8 cellular contexts compared by ENCODE assay signal in genomic region chr14:74945852-74946658, GRCh38. TPM values are rescaled to one million over a fixed set of nuclear protein-coding genes. Genes with fewer than 3 reads are reported as not detected.
DNase-seq lines count a peak whose midpoint lies in the region; ATAC-seq and TF ChIP-seq lines count a peak whose summit lies in the region.

No MANE protein-coding gene starts in this region.

- H3K27me3 ChIP-seq in RWPE2 (ENCODE audit: insufficient read depth, poor library complexity, severe bottlenecking) (no peaks in the 10 kb centered on the region), thyroid gland (no peaks in the 10 kb centered on the region)

- H3K36me3 ChIP-seq in RWPE2 (ENCODE audit: low read depth) (peaks cover 85% of the 10 kb centered on the region), thyroid gland (peaks cover 44 to 64% of the 10 kb centered on the region in 2 donors)

- H3K4me1 Mint-ChIP-seq in activated T-helper 2 cell treated with anti-CD3 and anti-CD28 coated beads, Interferon-gamma antibody, Interleukin-2, Interleukin-4, amounts not matched to agents 10 μg/mL and 5 μg/mL and 100 μg/mL, durations not matched to agents 14 hours and 24 hours and 36 hours (ENCODE audit: low read depth), result peaks cover 23% of the 10 kb centered on the region

- in situ Hi-C loops in KBM-7 (cut with MboI; ENCODE audit: low pct_unique_long_range_greater_than_20kb, low sequenced_read_pairs), result no loop called here

- no peaks in the 10 kb centered on the region for H3K9me3 Mint-ChIP-seq in activated T-helper 2 cell treated with anti-CD3 and anti-CD28 coated beads, Interferon-gamma antibody, Interleukin-2, Interleukin-4, amounts not matched to agents 10 μg/mL and 5 μg/mL and 100 μg/mL, durations not matched to agents 14 hours and 24 hours and 36 hours

- no peaks in the 10 kb centered on the region for H3K36me3 Mint-ChIP-seq in activated T-helper 2 cell treated with anti-CD3 and anti-CD28 coated beads, Interferon-gamma antibody, Interleukin-2, Interleukin-4, amounts not matched to agents 10 μg/mL and 5 μg/mL and 100 μg/mL, durations not matched to agents 14 hours and 24 hours and 36 hours (ENCODE audit: low read depth)

- intact Hi-C loops in activated T-helper 2 cell treated with anti-CD3 and anti-CD28 coated beads, Interferon-gamma antibody, Interleukin-2, Interleukin-4, amounts not matched to agents 10 μg/mL and 5 μg/mL and 100 μg/mL, durations not matched to agents 14 hours and 24 hours and 36 hours (cut with micrococcal nuclease), result loop anchor here (1.0 to 10.0 kb wide), 3 partner anchors 56 to 359 kb away; partner anchors contain the start of gene EIF2B2
- intact Hi-C loops in thyroid gland (cut with DNase I), result loop anchor here (5.0 kb wide), 1 partner anchor 141 kb away; no protein-coding TSS in a partner anchor

- H3K4me3 ChIP-seq in RWPE2 (ENCODE audit: severe bottlenecking), result no peak overlapping the region
- no peak overlapping the region for H3K4me3 ChIP-seq in fibroblast of villous mesenchyme (ENCODE audit: low read depth, low read length)
- H3K4me3 ChIP-seq in thyroid gland (replicated peaks in 1 of 3), result no peak overlapping the region

- H3K27ac ChIP-seq in RWPE2 (ENCODE audit: poor library complexity, severe bottlenecking) (no peak overlapping the region), thyroid gland (peak overlapping the region; percentile 7 to 67 (median 12))

- no peaks in the 10 kb centered on the region for H3K27me3 Mint-ChIP-seq in activated T-helper 2 cell treated with anti-CD3 and anti-CD28 coated beads, Interferon-gamma antibody, Interleukin-2, Interleukin-4, amounts not matched to agents 10 μg/mL and 5 μg/mL and 100 μg/mL, durations not matched to agents 14 hours and 24 hours and 36 hours (ENCODE audit: low read depth)

- H3K27ac Mint-ChIP-seq in activated T-helper 2 cell treated with anti-CD3 and anti-CD28 coated beads, Interferon-gamma antibody, Interleukin-2, Interleukin-4, amounts not matched to agents 10 μg/mL and 5 μg/mL and 100 μg/mL, durations not matched to agents 14 hours and 24 hours and 36 hours, result no peak overlapping the region

- H3K9me3 ChIP-seq in RWPE2 (ENCODE audit: severe bottlenecking), result no peaks in the 10 kb centered on the region
- no peaks in the 10 kb centered on the region for H3K9me3 ChIP-seq in thyroid gland

- peak; percentile 91 for DNase-seq in GM10248 (ENCODE audit: extremely low spot score)
- peak; percentile 72 for DNase-seq in KBM-7
- no peak for DNase-seq in RWPE2 (ENCODE audit: low spot score)
- peak; percentile 63 for DNase-seq in activated T-helper 2 cell treated with anti-CD3 and anti-CD28 coated beads, Interferon-gamma antibody, Interleukin-2, Interleukin-4, amounts not matched to agents 10 μg/mL and 5 μg/mL and 100 μg/mL, durations not matched to agents 14 hours and 24 hours and 36 hours (ENCODE audit: low spot score)
- DNase-seq in fibroblast of villous mesenchyme (ENCODE audit: low read depth), result peak; percentile 62
- DNase-seq in omental fat pad (ENCODE audit: low spot score), result peak; percentile 67
- DNase-seq in thyroid gland, result peak; percentile 70 to 73
- DNase-seq in mesenteric fat pad (ENCODE audit: low spot score), result no peak

- 65% methylated on average over 17 of the region's 17 CpGs for WGBS in thyroid gland, 2 donors

- H3K4me1 ChIP-seq in RWPE2 (ENCODE audit: insufficient read depth, poor library complexity, severe bottlenecking) (no peaks in the 10 kb centered on the region), thyroid gland (peaks cover 3 to 32% of the 10 kb centered on the region in 2 donors)

- POLR2A ChIA-PET in GM10248 (lab: Yijun Ruan, JAX), result no interaction called here

- TF ChIP-seq POLR2A in thyroid gland (IDR thresholded peaks at IDR 0.05), result no peak

- TF ChIP-seq CTCF in GM10248 (IDR thresholded peaks at IDR 0.05; ENCODE audit: control extremely low read depth, extremely low read depth, low read depth, missing control alignments) (peak; percentile 98), RWPE2 (IDR thresholded peaks at IDR 0.05; ENCODE audit: poor library complexity, severe bottlenecking) (peak; percentile 94), fibroblast of villous mesenchyme (IDR thresholded peaks at IDR 0.05; ENCODE audit: insufficient read depth, low read depth, low read length) (peak; percentile 98), omental fat pad (IDR thresholded peaks at IDR 0.05) (peak in 2 of 3 donors; percentile 76 to 81), thyroid gland (IDR thresholded peaks at IDR 0.05) (peak; percentile 79 to 90 (median 80))

- ATAC-seq in RWPE2 (ENCODE audit: low read depth) (peak; percentile 75), omental fat pad (ENCODE audit: low FRiP score) (peak; percentile 59)

- CTCF ChIA-PET in GM10248 (lab: Yijun Ruan, JAX), result interaction anchor here (0.7 to 6.3 kb wide), 37 partner anchors 8 to 675 kb away, joined by 3 to 93 read pairs (median 5); partner anchors contain the start of genes ACYP1, EIF2B2, MLH3 and PGF

- no peak overlapping the region for H3K4me3 Mint-ChIP-seq in activated T-helper 2 cell treated with anti-CD3 and anti-CD28 coated beads, Interferon-gamma antibody, Interleukin-2, Interleukin-4, amounts not matched to agents 10 μg/mL and 5 μg/mL and 100 μg/mL, durations not matched to agents 14 hours and 24 hours and 36 hours (ENCODE audit: low read depth)

RNA-seq across cellular contexts. Expression of gene PGF, which starts 9.3 kb away (rescaled TPM):
- 0.34 and 0.39 TPM in 2 replicates for total RNA-seq in activated T-helper 2 cell treated with anti-CD3 and anti-CD28 coated beads, Interferon-gamma antibody, Interleukin-2, Interleukin-4, amounts not matched to agents 10 μg/mL and 5 μg/mL and 100 μg/mL, durations not matched to agents 14 hours and 24 hours and 36 hours
- total RNA-seq in fibroblast of villous mesenchyme (0.64 and 0.86 TPM in 2 replicates), omental fat pad (10 to 100 TPM in 1 of 4 donors, 1 to 10 TPM in 3; 3.2 to 28.4 (median 7.1) TPM), thyroid gland (10 to 100 TPM; 34.4 to 68.8 (median 61.0) TPM), mesenteric fat pad (2.9 TPM)

RNA-seq across cellular contexts. Expression of gene RPS6KL1, which starts 23.0 kb away (rescaled TPM):
- total RNA-seq in activated T-helper 2 cell treated with anti-CD3 and anti-CD28 coated beads, Interferon-gamma antibody, Interleukin-2, Interleukin-4, amounts not matched to agents 10 μg/mL and 5 μg/mL and 100 μg/mL, durations not matched to agents 14 hours and 24 hours and 36 hours, result 10.8 and 12.0 TPM in 2 replicates
- 1.6 and 2.2 TPM in 2 replicates for total RNA-seq in fibroblast of villous mesenchyme
- total RNA-seq in omental fat pad, result 1 to 10 TPM; 1.3 to 5.2 (median 1.5) TPM
- total RNA-seq in thyroid gland, result 10 to 100 TPM in 2 of 4 donors, 1 to 10 TPM in 2; 5.7 to 16.4 (median 9.5) TPM
- 23.6 TPM for total RNA-seq in mesenteric fat pad

RNA-seq across cellular contexts. Expression of gene EIF2B2, which starts 56.7 kb away (rescaled TPM):
- total RNA-seq in activated T-helper 2 cell treated with anti-CD3 and anti-CD28 coated beads, Interferon-gamma antibody, Interleukin-2, Interleukin-4, amounts not matched to agents 10 μg/mL and 5 μg/mL and 100 μg/mL, durations not matched to agents 14 hours and 24 hours and 36 hours, result 46.4 and 50.4 TPM in 2 replicates
- 46.6 and 49.6 TPM in 2 replicates for total RNA-seq in fibroblast of villous mesenchyme
- total RNA-seq in omental fat pad, result 10 to 100 TPM; 23.6 to 42.0 (median 35.2) TPM
- total RNA-seq in thyroid gland, result 10 to 100 TPM; 47.0 to 94.8 (median 69.3) TPM
- 33.2 TPM for total RNA-seq in mesenteric fat pad

Comparison
In these comparisons a context has a peak if more than half of its experiments do, and no peak if none do; other contexts are left out.
1. DNase-seq: peak in GM10248 (single experiment), KBM-7 (single experiment), activated T-helper 2 cell treated with anti-CD3 and anti-CD28 coated beads, Interferon-gamma antibody, Interleukin-2, Interleukin-4, amounts not matched to agents 10 μg/mL and 5 μg/mL and 100 μg/mL, durations not matched to agents 14 hours and 24 hours and 36 hours (single experiment), fibroblast of villous mesenchyme (single experiment), omental fat pad (single experiment) and thyroid gland (2 of 2); none in RWPE2 (single experiment) and mesenteric fat pad (single experiment).
2. Peak in every context shown above with its lines, with median percentiles within 50 percentile points of each other: CTCF ChIP-seq.